In genomic region chr4:1502501-1502886, GRCh38 we compare ENCODE assay signal across 25 cellular contexts.
A peak's percentile ranks its signal among the peaks of the same experiment; 100 is the strongest.
DNase-seq lines count a peak whose midpoint lies in the region; ATAC-seq, FAIRE-seq and TF ChIP-seq lines count a peak whose summit lies in the region.
"Had no signal": no experiment of that assay in that cellular context is flagged by ENCODE, and none has a peak within 500 bp of the region (broad histone marks: within the 10 kb centered on the region; RNA-seq: fewer than 3 reads in every experiment).

No MANE protein-coding gene starts in this region.

- no peak overlapping the region for H3K4me2 ChIP-seq in HepG2 (ENCODE audit: low read depth, low read length)
- H3K4me2 ChIP-seq: BLaER1 had no signal

- BruUV-seq in HepG2 (replicated peaks; lab: Mats Ljungman, UMichigan), result no TSS peak

- no peak for TF ChIP-seq EP300 in HepG2 (IDR thresholded peaks at IDR 0.05; ENCODE audit: low read depth in 2 of 2, low read length in 2 of 2)
- no peak for TF ChIP-seq EP300 in HepG2 (CRISPR knock-in tag; IDR thresholded peaks at IDR 0.05; ENCODE audit: borderline replicate concordance)

- no peak for ATAC-seq in right lobe of liver
- ATAC-seq in HepG2, result no peak
- ATAC-seq in HG03039 (IDR thresholded peaks at IDR 0.05; ENCODE audit: unreplicated experiment), result no peak
- no peak for ATAC-seq in GM19455 (IDR thresholded peaks at IDR 0.05; ENCODE audit: unreplicated experiment)
- ATAC-seq: activated naive CD4-positive, alpha-beta T cell treated with anti-CD3 and anti-CD28 coated beads, Interleukin-2, amount 50 U/mL, for 72 hours; effector memory CD8-positive, alpha-beta T cell; naive thymus-derived CD4-positive, alpha-beta T cell had no signal

- no peak overlapping the region for H3K4me3 ChIP-seq in right lobe of liver
- no peak overlapping the region for H3K4me3 ChIP-seq in HepG2 (replicated peaks in 1 of 3; ENCODE audit: insufficient read depth in 1 of 3, low read depth in 2 of 3, low read length in 3 of 3)
- H3K4me3 ChIP-seq: BLaER1, coronary artery, skin epidermis, vagina had no signal

- no peaks in the 10 kb centered on the region for H3K9me3 ChIP-seq in right lobe of liver
- H3K9me3 ChIP-seq in HepG2 (ENCODE audit: low read length), result no peaks in the 10 kb centered on the region
- H3K9me3 ChIP-seq: BLaER1, vagina had no signal

- H3K27ac ChIP-seq in right lobe of liver (no peak overlapping the region), HepG2 (ENCODE audit: extremely low read length, insufficient read depth, low read length) (no peak overlapping the region)
- H3K27ac ChIP-seq: BLaER1, coronary artery, HL-60, skin epidermis, vagina had no signal

- no peak overlapping the region for H3K9ac ChIP-seq in HepG2 (ENCODE audit: insufficient read depth, low read depth, low read length)
- H3K9ac ChIP-seq: BLaER1 had no signal

- DNase-seq in right lobe of liver (peak in 2 of 3 donors; percentile 9 to 36), HepG2 (ENCODE audit: low spot score) (no peak), islet precursor cell (peak; percentile 47), posterior vena cava (ENCODE audit: low spot score) (peak; percentile 62), DMS53 (lab: John Stamatoyannopoulos, UW) (no peak)
- DNase-seq: activated CD4-positive, alpha-beta memory T cell treated with anti-CD3 and anti-CD28 coated beads, Interleukin-2, amount 10 ng/mL, durations not matched to agents 7 days and 5 days; activated CD8-positive, alpha-beta memory T cell treated with anti-CD3 and anti-CD28 coated beads, Interleukin-2, amount 50 U/mL, for 4 hours; DMS 273 treated with DMSO at 0.1 percent for 48 hours; effector memory CD8-positive, alpha-beta T cell; NCI-H1436; NCI-H2081 treated with DMSO at 0.1 percent for 48 hours; NCI-H226; nucleus accumbens; SIG-M5; stimulated activated naive CD4-positive, alpha-beta T cell treated with Interleukin-2 at 50 U/mL for 16 hours had no signal

- intact Hi-C loops in right lobe of liver (cut with DNase I) (no loop called here), HepG2 (cut with micrococcal nuclease; ENCODE audit: unreplicated experiment) (no loop called here), posterior vena cava (cut with DNase I) (no loop called here)

- in situ Hi-C loops in HepG2 (cut with HindIII; ENCODE audit: extremely low pct_ligation_motif_present, low pct_unique_long_range_greater_than_20kb), result no loop called here

- H3K79me2 ChIP-seq in HepG2 (ENCODE audit: insufficient read depth, low read length), result no peaks in the 10 kb centered on the region

- no peaks in the 10 kb centered on the region for H3K27me3 ChIP-seq in right lobe of liver
- peaks cover 6 to 29% of the 10 kb centered on the region in 2 experiments; a peak in 3 of 5 replicates for H3K27me3 ChIP-seq in HepG2 (ENCODE audit: control insufficient read depth in 1 of 2, insufficient read depth in 2 of 2, low read length in 2 of 2)
- H3K27me3 ChIP-seq: BLaER1, vagina had no signal

- FAIRE-seq in HepG2 (lab: Jason Lieb, UNC), result no peak
- FAIRE-seq: GM12891 had no signal

- no peak overlapping the region for H2AFZ ChIP-seq in HepG2 (ENCODE audit: low read length)

- H3K4me1 ChIP-seq in right lobe of liver (no peaks in the 10 kb centered on the region), HepG2 (ENCODE audit: insufficient read depth, low read length) (peaks cover 8% of the 10 kb centered on the region; the same call in 1 of the 2 replicates)
- H3K4me1 ChIP-seq: vagina had no signal

- no peaks in the 10 kb centered on the region for H4K20me1 ChIP-seq in HepG2 (ENCODE audit: insufficient read depth, low read length)
- H4K20me1 ChIP-seq: BLaER1 had no signal

- WGBS in right lobe of liver (ENCODE audit: insufficient coverage, low coverage, low lambda C conversion rate, missing lambda C conversion rate), result 85% methylated on average over 13 of the region's 16 CpGs
- 43% methylated on average over 12 of the region's 16 CpGs for WGBS in HepG2 (ENCODE audit: low lambda C conversion rate)

- no peaks in the 10 kb centered on the region for H3K36me3 ChIP-seq in right lobe of liver
- no peaks in the 10 kb centered on the region for H3K36me3 ChIP-seq in HepG2 (replicated peaks in 1 of 2; ENCODE audit: control insufficient read depth in 1 of 2, insufficient read depth in 2 of 2, low read length in 2 of 2)
- H3K36me3 ChIP-seq: BLaER1, vagina had no signal

- POLR2A ChIA-PET in HepG2 (lab: Yijun Ruan, JAX), result no interaction called here

- TF ChIP-seq CTCF in right lobe of liver (IDR thresholded peaks at IDR 0.05), result no peak
- no peak for TF ChIP-seq CTCF in HepG2 (CRISPR knock-in tag; IDR thresholded peaks at IDR 0.05)

- CTCF ChIA-PET in HepG2 (lab: Yijun Ruan, JAX; ENCODE audit: low intra/inter-chr PET ratio, low total read pairs), result no interaction called here

- no peak for TF ChIP-seq POLR2A in right lobe of liver (IDR thresholded peaks at IDR 0.05)
- no peak for TF ChIP-seq POLR2A in HepG2 (IDR thresholded peaks at IDR 0.05; ENCODE audit: insufficient read depth in 1 of 2, low read depth in 2 of 2, low read length in 2 of 2)

- TF ChIP-seq RAD21 in HepG2 (CRISPR knock-in tag; IDR thresholded peaks at IDR 0.05), result no peak

TF ChIP-seq in HepG2, 621 proteins besides CTCF, POLR2A, EP300 and RAD21:
- no peak for TF ChIP-seq AHR (CRISPR knock-in tag; IDR thresholded peaks at IDR 0.05)
- TF ChIP-seq ZNF678 (CRISPR knock-in tag; IDR thresholded peaks at IDR 0.05), result no peak
- TF ChIP-seq ZNF225 (CRISPR knock-in tag; IDR thresholded peaks at IDR 0.05), result no peak
- no peak for TF ChIP-seq BHLHE40 (IDR thresholded peaks at IDR 0.05; ENCODE audit: low read length)
- no peak for TF ChIP-seq TRIM24 (CRISPR knock-in tag; IDR thresholded peaks at IDR 0.05)
- TF ChIP-seq ZNF24 (IDR thresholded peaks at IDR 0.05), result no peak
- TF ChIP-seq, protein P1, sequence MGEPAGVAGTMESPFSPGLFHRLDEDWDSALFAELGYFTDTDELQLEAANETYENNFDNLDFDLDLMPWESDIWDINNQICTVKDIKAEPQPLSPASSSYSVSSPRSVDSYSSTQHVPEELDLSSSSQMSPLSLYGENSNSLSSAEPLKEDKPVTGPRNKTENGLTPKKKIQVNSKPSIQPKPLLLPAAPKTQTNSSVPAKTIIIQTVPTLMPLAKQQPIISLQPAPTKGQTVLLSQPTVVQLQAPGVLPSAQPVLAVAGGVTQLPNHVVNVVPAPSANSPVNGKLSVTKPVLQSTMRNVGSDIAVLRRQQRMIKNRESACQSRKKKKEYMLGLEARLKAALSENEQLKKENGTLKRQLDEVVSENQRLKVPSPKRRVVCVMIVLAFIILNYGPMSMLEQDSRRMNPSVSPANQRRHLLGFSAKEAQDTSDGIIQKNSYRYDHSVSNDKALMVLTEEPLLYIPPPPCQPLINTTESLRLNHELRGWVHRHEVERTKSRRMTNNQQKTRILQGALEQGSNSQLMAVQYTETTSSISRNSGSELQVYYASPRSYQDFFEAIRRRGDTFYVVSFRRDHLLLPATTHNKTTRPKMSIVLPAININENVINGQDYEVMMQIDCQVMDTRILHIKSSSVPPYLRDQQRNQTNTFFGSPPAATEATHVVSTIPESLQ (CRISPR knock-in tag; conservative IDR thresholded peaks at IDR 0.05), result no peak
- TF ChIP-seq ZNF646 (CRISPR knock-in tag; IDR thresholded peaks at IDR 0.05), result no peak
- no peak for TF ChIP-seq ZNF615 (CRISPR knock-in tag; IDR thresholded peaks at IDR 0.05; ENCODE audit: borderline replicate concordance)
- TF ChIP-seq MATR3 (CRISPR knock-in tag; IDR thresholded peaks at IDR 0.05), result no peak
- no peak for TF ChIP-seq MIER3 (CRISPR knock-in tag; IDR thresholded peaks at IDR 0.05; ENCODE audit: borderline replicate concordance)
- no peak for TF ChIP-seq ZNF780A (CRISPR knock-in tag; IDR thresholded peaks at IDR 0.05)
- TF ChIP-seq SP140L (CRISPR knock-in tag; IDR thresholded peaks at IDR 0.05; ENCODE audit: borderline replicate concordance), result no peak
- TF ChIP-seq ATF7 (IDR thresholded peaks at IDR 0.05), result no peak
- no peak for TF ChIP-seq ATF7 (CRISPR knock-in tag; IDR thresholded peaks at IDR 0.05)

Comparison
In these comparisons a context has a peak if more than half of its experiments do, and no peak if none do; other contexts are left out.
1. DNase-seq: peak in right lobe of liver (2 of 3), islet precursor cell (single experiment) and posterior vena cava (single experiment); none in HepG2 (single experiment) and DMS53 (single experiment).